8 cellular contexts compared by ENCODE assay signal in the genomic region with DNA sequence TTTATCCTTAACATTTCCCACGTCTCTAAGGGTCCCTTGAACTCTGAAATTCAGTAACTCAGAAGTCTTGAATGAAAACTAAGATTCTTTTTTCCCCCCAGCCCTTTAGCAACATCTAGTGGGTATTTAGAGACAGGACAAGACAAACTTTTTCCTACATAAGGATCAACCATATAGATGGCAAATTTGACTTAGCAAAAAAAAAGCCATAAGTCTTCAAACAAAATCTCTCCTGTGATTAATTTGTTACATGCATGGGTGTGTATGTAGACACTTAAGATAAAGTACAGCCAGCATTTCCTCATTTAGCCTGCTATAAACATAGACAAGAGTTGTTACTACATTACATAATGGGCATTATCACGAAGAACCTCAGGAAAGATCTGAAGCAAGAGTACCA. TPM values are rescaled to one million over a fixed set of nuclear protein-coding genes. Genes with fewer than 3 reads are reported as not detected.
A peak's percentile ranks its signal among the peaks of the same experiment; 100 is the strongest.
DNase-seq lines count a peak whose midpoint lies in the region; FAIRE-seq and TF ChIP-seq lines count a peak whose summit lies in the region.

No MANE protein-coding gene starts in this region.

- no peak overlapping the region for H3K4me3 Mint-ChIP-seq in activated naive CD8-positive, alpha-beta T cell treated with anti-CD3 and anti-CD28 coated beads for 36 hours

- FAIRE-seq in bronchial epithelial cell (lab: Jason Lieb, UNC) = no peak

- H3K36me3 Mint-ChIP-seq in activated naive CD8-positive, alpha-beta T cell treated with anti-CD3 and anti-CD28 coated beads for 36 hours = no peaks in the 10 kb centered on the region

- H3K27me3 ChIP-seq in bronchial epithelial cell (ENCODE audit: control insufficient read depth, insufficient read depth, low read length) = no peaks in the 10 kb centered on the region

- no peak overlapping the region for H3K4me3 ChIP-seq in bronchial epithelial cell (ENCODE audit: low read depth, low read length)

- H3K27me3 Mint-ChIP-seq in activated naive CD8-positive, alpha-beta T cell treated with anti-CD3 and anti-CD28 coated beads for 36 hours = no peaks in the 10 kb centered on the region

- H3K9me3 Mint-ChIP-seq in activated naive CD8-positive, alpha-beta T cell treated with anti-CD3 and anti-CD28 coated beads for 36 hours = peaks cover 2% of the 10 kb centered on the region

- DNase-seq in ELR (ENCODE audit: low read depth) (peak; percentile 57), LoVo (ENCODE audit: low spot score) (peak; percentile 49), bronchial epithelial cell (ENCODE audit: low read depth) (peak; percentile 59), myocyte (ENCODE audit: low read depth) (peak; percentile 26), GM19238 (ENCODE audit: insufficient read length, low spot score) (no peak), nucleus accumbens (lab: John Stamatoyannopoulos, UW) (no peak), T1000 (lab: John Stamatoyannopoulos, UW) (no peak)
- DNase-seq in activated naive CD8-positive, alpha-beta T cell treated with anti-CD3 and anti-CD28 coated beads for 36 hours = no peak

- H3K4me1 Mint-ChIP-seq in activated naive CD8-positive, alpha-beta T cell treated with anti-CD3 and anti-CD28 coated beads for 36 hours = peaks cover 2% of the 10 kb centered on the region

- TF ChIP-seq CTCF in bronchial epithelial cell (IDR thresholded peaks at IDR 0.05; ENCODE audit: insufficient read depth, low read length, severe bottlenecking) = peak; percentile 50

- no peaks in the 10 kb centered on the region for H3K36me3 ChIP-seq in bronchial epithelial cell (ENCODE audit: control insufficient read depth, insufficient read depth, low read length)

- H3K27ac Mint-ChIP-seq in activated naive CD8-positive, alpha-beta T cell treated with anti-CD3 and anti-CD28 coated beads for 36 hours = no peak overlapping the region

RNA-seq across cellular contexts. Expression of a gene that starts 29.1 kb away (rescaled TPM):
- total RNA-seq in bronchial epithelial cell = 0.13 and 0.26 TPM in 2 replicates
- total RNA-seq in myocyte = 0.03 TPM in 1 of 2 replicates, not detected in the other
- polyA plus RNA-seq in myocyte (2012) = not detected
- total RNA-seq in activated naive CD8-positive, alpha-beta T cell treated with anti-CD3 and anti-CD28 coated beads for 36 hours = under 1 TPM; 0.76 to 0.99 TPM

Comparison
In these comparisons a context has a peak if more than half of its experiments do, and no peak if none do; other contexts are left out.
1. DNase-seq: peak in ELR (single experiment), LoVo (single experiment), bronchial epithelial cell (single experiment) and myocyte (single experiment); none in GM19238 (single experiment), activated naive CD8-positive, alpha-beta T cell treated with anti-CD3 and anti-CD28 coated beads for 36 hours (single experiment), nucleus accumbens (0 of 56) and T1000 (single experiment).